Comparison of ENCODE assay signal across 8 cellular contexts in the genomic region with DNA sequence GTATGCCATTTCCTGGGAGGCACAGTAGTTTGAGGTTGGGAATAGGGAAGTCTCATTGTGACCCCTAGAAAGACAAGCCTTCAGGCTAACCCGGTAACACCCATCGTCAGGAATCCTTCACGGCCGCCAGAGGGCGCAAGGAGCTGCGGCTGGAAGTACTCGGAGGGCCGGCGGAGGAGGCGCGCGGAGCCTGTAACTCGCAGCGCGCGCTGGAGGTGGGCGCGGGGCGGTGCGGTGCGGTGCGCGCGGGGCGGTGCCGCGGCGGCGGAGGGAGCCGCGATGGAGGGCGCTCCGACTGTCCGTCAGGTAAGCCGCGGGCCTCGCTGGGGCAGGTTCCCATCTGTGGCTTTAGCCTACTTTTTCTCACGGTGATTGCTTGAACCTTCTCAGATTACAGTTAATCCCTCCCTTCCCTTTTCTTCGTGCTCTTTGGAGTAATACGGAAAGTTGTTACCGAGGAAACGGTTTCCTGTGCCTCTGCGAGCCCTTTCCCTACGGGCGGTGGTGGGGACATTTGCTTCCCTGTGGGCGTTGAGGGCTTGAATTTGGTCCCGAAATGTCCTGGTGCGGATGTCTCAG. TPM values are rescaled to one million over a fixed set of nuclear protein-coding genes. Genes with fewer than 3 reads are reported as not detected.
DNase-seq lines count a peak whose midpoint lies in the region; ATAC-seq and TF ChIP-seq lines count a peak whose summit lies in the region.

GRAMD1C (plus strand) TSS at position 158 of the 579 bp plus-strand sequence; CDS start at position 280, 122 bp downstream.

- no peaks in the 10 kb centered on the region for H3K9me3 ChIP-seq in CD8-positive, alpha-beta T cell (ENCODE audit: low read length)

- peak; percentile 81 for TF ChIP-seq CTCF in CD8-positive, alpha-beta T cell (IDR thresholded peaks at IDR 0.05)
- TF ChIP-seq CTCF in activated CD8-positive, alpha-beta T cell treated with anti-CD3 and anti-CD28 coated beads for 36 hours (IDR thresholded peaks at IDR 0.05) = peak; percentile 71

- no peaks in the 10 kb centered on the region for H3K9me3 Mint-ChIP-seq in CD8-positive, alpha-beta T cell
- no peaks in the 10 kb centered on the region for H3K9me3 Mint-ChIP-seq in activated CD8-positive, alpha-beta T cell treated with anti-CD3 and anti-CD28 coated beads for 36 hours

- H3K4me3 ChIP-seq in CD8-positive, alpha-beta T cell (ENCODE audit: low read depth, low read length) = peak within 1 kb of the TSS; percentile 53

- H3K4me3 Mint-ChIP-seq in CD8-positive, alpha-beta T cell = peak within 1 kb of the TSS; percentile 80
- peak within 1 kb of the TSS; percentile 75 for H3K4me3 Mint-ChIP-seq in activated CD8-positive, alpha-beta T cell treated with anti-CD3 and anti-CD28 coated beads for 36 hours

- H3K4me1 Mint-ChIP-seq in CD8-positive, alpha-beta T cell (ENCODE audit: low read depth) = peaks cover 9% of the 10 kb centered on the region
- H3K4me1 Mint-ChIP-seq in activated CD8-positive, alpha-beta T cell treated with anti-CD3 and anti-CD28 coated beads for 36 hours (ENCODE audit: low read depth) = peaks cover 9% of the 10 kb centered on the region

- no peak within 1 kb of the TSS for H3K27ac ChIP-seq in CD8-positive, alpha-beta T cell (ENCODE audit: low read depth, low read length)

- CTCF ChIA-PET in CD8-positive, alpha-beta T cell (lab: Charles Lee) = interaction anchor here (0.5 to 2.8 kb wide), 14 partner anchors 11 to 1378 kb away, joined by 3 to 16 read pairs (median 3); no protein-coding TSS in a partner anchor
- CTCF ChIA-PET in activated CD8-positive, alpha-beta T cell treated with anti-CD3 and anti-CD28 coated beads for 36 hours (lab: Charles Lee) = interaction anchor here (0.6 to 2.9 kb wide), 10 partner anchors 17 to 316 kb away, joined by 3 to 15 read pairs (median 4); no protein-coding TSS in a partner anchor

- POLR2A ChIA-PET in CD8-positive, alpha-beta T cell (lab: Charles Lee) = no interaction called here
- POLR2A ChIA-PET in activated CD8-positive, alpha-beta T cell treated with anti-CD3 and anti-CD28 coated beads for 36 hours (lab: Charles Lee) = no interaction called here

- no peaks in the 10 kb centered on the region for H3K27me3 ChIP-seq in CD8-positive, alpha-beta T cell (ENCODE audit: insufficient read depth, low read length)

- no peaks in the 10 kb centered on the region for H3K27me3 Mint-ChIP-seq in CD8-positive, alpha-beta T cell (ENCODE audit: low read depth)
- no peaks in the 10 kb centered on the region for H3K27me3 Mint-ChIP-seq in activated CD8-positive, alpha-beta T cell treated with anti-CD3 and anti-CD28 coated beads for 36 hours

- H3K4me1 ChIP-seq in CD8-positive, alpha-beta T cell (ENCODE audit: insufficient read depth, low read length) = no peaks in the 10 kb centered on the region

- DNase-seq in CD8-positive, alpha-beta T cell = peak; percentile 65 to 89 (median 82)
- peak; percentile 63 for DNase-seq in HPDE6-E6E7 (ENCODE audit: extremely low spot score)
- peak; percentile 91 for DNase-seq in NCI-H82 treated with DMSO at 0.1 percent for 48 hours (lab: John Stamatoyannopoulos, UW; ENCODE audit: unreplicated experiment)
- peak; percentile 91 for DNase-seq in activated CD8-positive, alpha-beta T cell treated with anti-CD3 and anti-CD28 coated beads for 36 hours
- DNase-seq in effector CD4-positive, alpha-beta T cell = peak; percentile 79
- peak; percentile 94 to 96 for DNase-seq in lung microvascular endothelial cell (ENCODE audit: low read depth in 2 of 2)
- peak; percentile 68 to 72 (median 70) for DNase-seq in stimulated activated CD4-positive, alpha-beta T cell treated with anti-CD3 and anti-CD28 coated beads, TNF-alpha, amount 100 ng/mL, for 4 hours (ENCODE audit: low read depth in 3 of 3)

- ATAC-seq in CD8-positive, alpha-beta T cell = peak; percentile 99
- ATAC-seq in GM19468 (IDR thresholded peaks at IDR 0.05; ENCODE audit: extremely low read depth, unreplicated experiment) = peak; percentile 91
- ATAC-seq in activated CD8-positive, alpha-beta T cell treated with anti-CD3 and anti-CD28 coated beads for 36 hours = peak; percentile 100

- H3K36me3 Mint-ChIP-seq in CD8-positive, alpha-beta T cell = no peaks in the 10 kb centered on the region
- H3K36me3 Mint-ChIP-seq in activated CD8-positive, alpha-beta T cell treated with anti-CD3 and anti-CD28 coated beads for 36 hours (ENCODE audit: low read depth) = no peaks in the 10 kb centered on the region

- H3K27ac Mint-ChIP-seq in CD8-positive, alpha-beta T cell = no peak within 1 kb of the TSS
- H3K27ac Mint-ChIP-seq in activated CD8-positive, alpha-beta T cell treated with anti-CD3 and anti-CD28 coated beads for 36 hours = no peak within 1 kb of the TSS

- no peaks in the 10 kb centered on the region for H3K36me3 ChIP-seq in CD8-positive, alpha-beta T cell (ENCODE audit: insufficient read depth, low read length)

- intact Hi-C loops in CD8-positive, alpha-beta T cell (cut with DNase I, micrococcal nuclease) = loop anchor here (1.0 to 10.0 kb wide), 8 partner anchors 74 to 1976 kb away; partner anchors contain the start of genes CCDC191 (in 1 of the 2), QTRT2 (in 1 of the 2) and USF3 (in 1 of the 2)
- intact Hi-C loops in activated CD8-positive, alpha-beta T cell treated with anti-CD3 and anti-CD28 coated beads for 36 hours (cut with micrococcal nuclease) = loop anchor here (1.0 to 5.0 kb wide), 2 partner anchors 75 to 101 kb away; no protein-coding TSS in a partner anchor

RNA-seq across cellular contexts. Expression of gene GRAMD1C, which starts in this region (rescaled TPM):
- total RNA-seq in CD8-positive, alpha-beta T cell = under 1 TPM; 0.65 to 1.00 TPM
- under 1 TPM; 0.29 to 0.61 TPM for total RNA-seq in activated CD8-positive, alpha-beta T cell treated with anti-CD3 and anti-CD28 coated beads for 36 hours
- 19.2 and 25.6 TPM in 2 replicates for total RNA-seq in lung microvascular endothelial cell

Comparison
In these comparisons a context has a peak if more than half of its experiments do, and no peak if none do; other contexts are left out.
1. RNA of gene GRAMD1C (total RNA-seq): 19.2 to 25.6 TPM in lung microvascular endothelial cell; 0.65 to 1.00 TPM in CD8-positive, alpha-beta T cell and 0.29 to 0.61 TPM in activated CD8-positive, alpha-beta T cell treated with anti-CD3 and anti-CD28 coated beads for 36 hours; every median in the first group is over 10 times any median in the second.
2. Peak in DNase-seq, ATAC-seq and H3K4me3 ChIP-seq in CD8-positive, alpha-beta T cell; RNA of the gene not detected or under 1 TPM.
3. Peak in DNase-seq and ATAC-seq in activated CD8-positive, alpha-beta T cell treated with anti-CD3 and anti-CD28 coated beads for 36 hours; RNA of the gene not detected or under 1 TPM.
4. Peak in every context shown above with its lines, with median percentiles within 50 percentile points of each other: ATAC-seq and DNase-seq.